In the genomic region with DNA sequence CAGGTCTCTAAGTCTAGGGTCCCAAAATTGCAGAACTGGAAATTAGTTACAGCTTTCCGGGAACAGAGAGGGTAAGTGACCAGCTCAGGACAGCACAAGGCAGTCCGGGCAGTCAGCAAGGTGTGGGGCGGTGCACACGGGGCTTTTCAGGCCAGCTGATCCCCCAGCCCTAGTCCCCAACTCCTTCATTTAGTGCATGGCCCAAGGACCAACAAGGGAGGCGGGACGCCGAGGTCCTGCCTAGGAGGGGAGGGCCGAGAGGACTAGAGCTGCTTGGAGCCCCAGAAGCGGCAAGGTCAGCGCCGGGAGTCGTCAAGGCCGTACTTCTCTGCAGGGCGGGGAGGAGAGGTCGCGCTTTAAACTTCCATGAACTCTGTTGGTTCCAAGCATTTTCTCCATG, we compare ENCODE assay signal across 1 cellular context.
TF ChIP-seq lines count a peak whose summit lies in the region.

No MANE protein-coding gene starts in this region.

TF ChIP-seq in IMR-90, 13 proteins besides CTCF, POLR2A, EP300 and RAD21 (continued from another document):
- TF ChIP-seq CEBPB (IDR thresholded peaks at IDR 0.05; ENCODE audit: low read depth, low read length) (no peak), BHLHE40 (IDR thresholded peaks at IDR 0.05; ENCODE audit: low read depth, low read length) (no peak), RCOR1 (IDR thresholded peaks at IDR 0.05; ENCODE audit: insufficient replicate concordance, low read length) (no peak), CHD1 (IDR thresholded peaks at IDR 0.05; ENCODE audit: low read depth, low read length) (no peak), NFE2L2 (IDR thresholded peaks at IDR 0.05; ENCODE audit: low read depth, low read length) (no peak), MXI1 (IDR thresholded peaks at IDR 0.05; ENCODE audit: borderline replicate concordance, low read depth, low read length) (no peak), MAFK (IDR thresholded peaks at IDR 0.05; ENCODE audit: low read depth, low read length) (no peak), FOS (IDR thresholded peaks at IDR 0.05; ENCODE audit: low read depth, low read length) (no peak), MAZ (IDR thresholded peaks at IDR 0.05; ENCODE audit: borderline replicate concordance, low read depth, low read length) (no peak), RFX5 (IDR thresholded peaks at IDR 0.05; ENCODE audit: low read depth, low read length) (no peak)
- TF ChIP-seq, protein P1, sequence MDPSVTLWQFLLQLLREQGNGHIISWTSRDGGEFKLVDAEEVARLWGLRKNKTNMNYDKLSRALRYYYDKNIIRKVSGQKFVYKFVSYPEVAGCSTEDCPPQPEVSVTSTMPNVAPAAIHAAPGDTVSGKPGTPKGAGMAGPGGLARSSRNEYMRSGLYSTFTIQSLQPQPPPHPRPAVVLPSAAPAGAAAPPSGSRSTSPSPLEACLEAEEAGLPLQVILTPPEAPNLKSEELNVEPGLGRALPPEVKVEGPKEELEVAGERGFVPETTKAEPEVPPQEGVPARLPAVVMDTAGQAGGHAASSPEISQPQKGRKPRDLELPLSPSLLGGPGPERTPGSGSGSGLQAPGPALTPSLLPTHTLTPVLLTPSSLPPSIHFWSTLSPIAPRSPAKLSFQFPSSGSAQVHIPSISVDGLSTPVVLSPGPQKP (IDR thresholded peaks at IDR 0.05; ENCODE audit: borderline replicate concordance, low read depth, low read length), result no peak
- TF ChIP-seq, protein P2, sequence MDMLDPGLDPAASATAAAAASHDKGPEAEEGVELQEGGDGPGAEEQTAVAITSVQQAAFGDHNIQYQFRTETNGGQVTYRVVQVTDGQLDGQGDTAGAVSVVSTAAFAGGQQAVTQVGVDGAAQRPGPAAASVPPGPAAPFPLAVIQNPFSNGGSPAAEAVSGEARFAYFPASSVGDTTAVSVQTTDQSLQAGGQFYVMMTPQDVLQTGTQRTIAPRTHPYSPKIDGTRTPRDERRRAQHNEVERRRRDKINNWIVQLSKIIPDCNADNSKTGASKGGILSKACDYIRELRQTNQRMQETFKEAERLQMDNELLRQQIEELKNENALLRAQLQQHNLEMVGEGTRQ (IDR thresholded peaks at IDR 0.05; ENCODE audit: low read depth, low read length), result no peak
